8 cellular contexts compared by ENCODE assay signal in genomic region chr1:151399890-151400235, GRCh38. TPM values are rescaled to one million over a fixed set of nuclear protein-coding genes. Genes with fewer than 3 reads are reported as not detected.
DNase-seq lines count a peak whose midpoint lies in the region; ATAC-seq and FAIRE-seq lines count a peak whose summit lies in the region.

No MANE protein-coding gene starts in this region.

- peak overlapping the region; percentile 92 for H3K9ac ChIP-seq in iPS-20b (ENCODE audit: low read depth, low read length)

- DNase-seq in NCI-H146 (lab: John Stamatoyannopoulos, UW) (peak; percentile 47), NCI-H146 treated with DMSO at 0.1 percent for 48 hours (lab: John Stamatoyannopoulos, UW; ENCODE audit: unreplicated experiment) (no peak), M059J (ENCODE audit: low read depth) (peak; percentile 39), astrocyte of the hippocampus (ENCODE audit: low read depth, low spot score) (peak; percentile 44), HTR-8/SVneo (ENCODE audit: insufficient read length, low spot score) (no peak)
- DNase-seq in stimulated activated CD4-positive, alpha-beta T cell treated with anti-CD3 and anti-CD28 coated beads, Interleukin-12 subunit alpha, Interleukin-12 subunit beta, amount 100 ng/mL, for 48 hours (ENCODE audit: low read depth in 2 of 3, low spot score in 1 of 3): peak in 2 of 3 donors; percentile 4 to 12

- FAIRE-seq in HTR-8/SVneo (lab: Jason Lieb, UNC): no peak

- peak overlapping the region; percentile 93 for H3K4me3 ChIP-seq in iPS-20b (ENCODE audit: low read length)

- H3K36me3 ChIP-seq in iPS-20b (ENCODE audit: insufficient read depth, low read depth, low read length): peaks cover 46% of the 10 kb centered on the region

- no peak for ATAC-seq in HG03469 (IDR thresholded peaks at IDR 0.05; ENCODE audit: unreplicated experiment)

- no peaks in the 10 kb centered on the region for H3K27me3 ChIP-seq in iPS-20b (ENCODE audit: insufficient read depth, low read length)

- no peaks in the 10 kb centered on the region for H3K4me1 ChIP-seq in iPS-20b (ENCODE audit: insufficient read depth, low read length)

- H3K9me3 ChIP-seq in iPS-20b (ENCODE audit: insufficient read depth, low read depth, low read length): no peaks in the 10 kb centered on the region

- H3K27ac ChIP-seq in iPS-20b (ENCODE audit: low read length): peak overlapping the region; percentile 70

RNA-seq across cellular contexts. Expression of gene PSMB4, which starts 0.5 kb away (rescaled TPM):
- 503 and 619 TPM in 2 replicates for total RNA-seq in M059J (2014; rRNA removed; shearing (Covaris generic))

RNA-seq across cellular contexts. Expression of gene SELENBP1, which starts 27.4 kb away (rescaled TPM):
- total RNA-seq in M059J (2014; rRNA removed; shearing (Covaris generic)): 2.6 and 4.5 TPM in 2 replicates

RNA-seq across cellular contexts. Expression of gene RFX5, which starts 52.8 kb away (rescaled TPM):
- 57.6 and 67.2 TPM in 2 replicates for total RNA-seq in M059J (2014; rRNA removed; shearing (Covaris generic))

RNA-seq across cellular contexts. Expression of gene POGZ, which starts 59.4 kb away (rescaled TPM):
- total RNA-seq in M059J (2014; rRNA removed; shearing (Covaris generic)): 14.2 and 21.6 TPM in 2 replicates

Comparison
In these comparisons a context has a peak if more than half of its experiments do, and no peak if none do; other contexts are left out.
1. DNase-seq: peak in NCI-H146 (single experiment), M059J (single experiment), astrocyte of the hippocampus (single experiment) and stimulated activated CD4-positive, alpha-beta T cell treated with anti-CD3 and anti-CD28 coated beads, Interleukin-12 subunit alpha, Interleukin-12 subunit beta, amount 100 ng/mL, for 48 hours (2 of 3); none in NCI-H146 treated with DMSO at 0.1 percent for 48 hours (single experiment) and HTR-8/SVneo (single experiment).